ENCODE assay signal across 19 cellular contexts in the genomic region with DNA sequence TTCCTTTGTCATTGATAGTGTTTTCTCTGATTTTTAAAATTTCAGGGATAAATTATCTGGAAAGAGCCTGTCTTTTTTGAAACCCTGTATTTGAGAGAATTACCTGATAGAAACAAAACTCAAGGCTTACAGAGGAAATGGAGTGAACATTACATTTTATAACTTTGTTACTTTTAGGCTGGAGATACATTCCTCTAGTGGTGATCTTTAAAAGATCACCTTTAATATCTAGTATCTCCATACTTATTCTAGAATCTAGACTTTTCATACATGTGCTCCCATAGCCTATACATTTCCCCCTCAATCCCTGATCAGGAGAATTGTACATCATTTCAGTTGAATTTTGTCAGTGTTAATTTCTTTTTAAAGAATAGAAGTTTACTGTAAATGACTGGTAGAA. TPM values are rescaled to one million over a fixed set of nuclear protein-coding genes. Genes with fewer than 3 reads are reported as not detected.
DNase-seq lines count a peak whose midpoint lies in the region; ATAC-seq, FAIRE-seq and TF ChIP-seq lines count a peak whose summit lies in the region.
"Had no signal": no experiment of that assay in that cellular context is flagged by ENCODE, and none has a peak within 500 bp of the region (broad histone marks: within the 10 kb centered on the region; RNA-seq: fewer than 3 reads in every experiment).

No MANE protein-coding gene starts in this region.

- no peaks in the 10 kb centered on the region for H4K20me1 ChIP-seq in astrocyte (ENCODE audit: insufficient read depth, low read length)

- no peaks in the 10 kb centered on the region for H3K27me3 ChIP-seq in astrocyte (ENCODE audit: insufficient read depth, low read length)
- no peaks in the 10 kb centered on the region for H3K27me3 ChIP-seq in foreskin keratinocyte
- H3K27me3 ChIP-seq in stomach: no peaks in the 10 kb centered on the region
- no peaks in the 10 kb centered on the region for H3K27me3 ChIP-seq in ovary
- H3K27me3 ChIP-seq: BE2C had no signal

- DNase-seq in H54 (ENCODE audit: insufficient read length, low spot score) (no peak), astrocyte (ENCODE audit: low read depth) (no peak), foreskin keratinocyte (no peak), stomach (no peak), NCI-H1105 treated with DMSO at 0.1 percent for 48 hours (lab: John Stamatoyannopoulos, UW) (no peak), ovary (no peak)
- DNase-seq: activated CD4-positive, alpha-beta memory T cell treated with anti-CD3 and anti-CD28 coated beads for 36 hours; activated naive CD4-positive, alpha-beta T cell treated with anti-CD3 and anti-CD28 coated beads for 36 hours; activated T-cell treated with anti-CD3 and anti-CD28 coated beads, Interleukin-2, amount 50 U/mL, for 24 hours; anterior cingulate cortex; BE2C; endodermal cell; foreskin fibroblast; H9; NCI-H774; stimulated activated CD4-positive, alpha-beta T cell treated with anti-CD3 and anti-CD28 coated beads, Interleukin-15, amount 100 ng/mL, for 24 hours had no signal

- H3K27me3 Mint-ChIP-seq in astrocyte (ENCODE audit: low read depth, unreplicated experiment): no peaks in the 10 kb centered on the region
- H3K27me3 Mint-ChIP-seq: activated T-cell treated with anti-CD3 and anti-CD28 coated beads, Interleukin-2, amount 50 U/mL, for 24 hours had no signal

- H3K4me3 ChIP-seq in astrocyte (ENCODE audit: insufficient read depth, low read depth, low read length) (no peak overlapping the region), stomach (no peak overlapping the region), ovary (no peak overlapping the region)
- H3K4me3 ChIP-seq: thoracic aorta had no signal

- peaks cover 83% of the 10 kb centered on the region for H3K79me2 ChIP-seq in astrocyte (ENCODE audit: insufficient read depth, low read length)

- no peak for TF ChIP-seq EP300 in stomach (IDR thresholded peaks at IDR 0.05)
- no peak for TF ChIP-seq EP300 in ovary (IDR thresholded peaks at IDR 0.05)

- no peak overlapping the region for H3K4me3 Mint-ChIP-seq in astrocyte (ENCODE audit: unreplicated experiment)
- H3K4me3 Mint-ChIP-seq: activated CD4-positive, alpha-beta memory T cell treated with anti-CD3 and anti-CD28 coated beads for 36 hours; activated naive CD4-positive, alpha-beta T cell treated with anti-CD3 and anti-CD28 coated beads for 36 hours; activated T-cell treated with anti-CD3 and anti-CD28 coated beads, Interleukin-2, amount 50 U/mL, for 24 hours; endodermal cell; H9; WTC11 had no signal

- H3K27ac Mint-ChIP-seq in astrocyte (ENCODE audit: unreplicated experiment): peak overlapping the region; percentile 97
- H3K27ac Mint-ChIP-seq: activated CD4-positive, alpha-beta memory T cell treated with anti-CD3 and anti-CD28 coated beads for 36 hours; activated naive CD4-positive, alpha-beta T cell treated with anti-CD3 and anti-CD28 coated beads for 36 hours; activated T-cell treated with anti-CD3 and anti-CD28 coated beads, Interleukin-2, amount 50 U/mL, for 24 hours; endodermal cell; H9; WTC11 had no signal

- peak overlapping the region; percentile 44 for H3K4me2 ChIP-seq in astrocyte (ENCODE audit: low read length)

- no peaks in the 10 kb centered on the region for H3K9me3 Mint-ChIP-seq in astrocyte (ENCODE audit: unreplicated experiment)
- H3K9me3 Mint-ChIP-seq: activated naive CD4-positive, alpha-beta T cell treated with anti-CD3 and anti-CD28 coated beads for 36 hours; endodermal cell; H9 had no signal

- intact Hi-C loops in stomach (cut with DNase I; ENCODE audit: low total_unique reads) (no loop called here), ovary (cut with DNase I) (no loop called here)

- FAIRE-seq in H54 (lab: Jason Lieb, UNC): peak; percentile 68
- no peak for FAIRE-seq in astrocyte (lab: Jason Lieb, UNC)

- H3K9ac ChIP-seq in astrocyte (ENCODE audit: low read length): peak overlapping the region; percentile 27

- no peaks in the 10 kb centered on the region for H3K9me3 ChIP-seq in astrocyte (ENCODE audit: insufficient read depth, low read depth, low read length)
- H3K9me3 ChIP-seq in stomach: no peaks in the 10 kb centered on the region
- no peaks in the 10 kb centered on the region for H3K9me3 ChIP-seq in ovary
- H3K9me3 ChIP-seq: BE2C, thoracic aorta had no signal

- H3K36me3 ChIP-seq in astrocyte (ENCODE audit: insufficient read depth, low read length) (no peaks in the 10 kb centered on the region), stomach (no peaks in the 10 kb centered on the region), ovary (no peaks in the 10 kb centered on the region)
- H3K36me3 ChIP-seq: BE2C, thoracic aorta had no signal

- no peak for ATAC-seq in foreskin keratinocyte
- no peak for ATAC-seq in GM18861 (IDR thresholded peaks at IDR 0.05; ENCODE audit: unreplicated experiment)
- ATAC-seq: WTC11 had no signal

- H3K4me1 ChIP-seq in astrocyte (ENCODE audit: insufficient read depth, low read length) (peaks cover 17% of the 10 kb centered on the region), foreskin keratinocyte (peaks cover 55% of the 10 kb centered on the region), stomach (peaks cover 0 to 38% (median 20%) of the 10 kb centered on the region in 4 donors), ovary (ENCODE audit: insufficient read depth) (no peaks in the 10 kb centered on the region)
- H3K4me1 ChIP-seq: BE2C had no signal

- peaks cover 34% of the 10 kb centered on the region for H3K4me1 Mint-ChIP-seq in astrocyte (ENCODE audit: low read depth, unreplicated experiment)
- H3K4me1 Mint-ChIP-seq: endodermal cell had no signal

- peaks cover 2% of the 10 kb centered on the region for H3K36me3 Mint-ChIP-seq in astrocyte (ENCODE audit: low read depth, unreplicated experiment)
- H3K36me3 Mint-ChIP-seq: activated CD4-positive, alpha-beta memory T cell treated with anti-CD3 and anti-CD28 coated beads for 36 hours had no signal

- TF ChIP-seq CTCF in astrocyte (IDR thresholded peaks at IDR 0.05; ENCODE audit: insufficient read depth, low read depth, low read length) (no peak), foreskin keratinocyte (conservative IDR thresholded peaks at IDR 0.05) (peak; percentile 34), stomach (IDR thresholded peaks at IDR 0.05) (no peak), ovary (IDR thresholded peaks at IDR 0.05) (no peak)

- TF ChIP-seq POLR2A in H54 (IDR thresholded peaks at IDR 0.05; ENCODE audit: low read depth, low read length) (no peak), stomach (IDR thresholded peaks at IDR 0.05) (no peak), ovary (IDR thresholded peaks at IDR 0.05) (no peak)

- H2AFZ ChIP-seq in astrocyte (ENCODE audit: low read depth, low read length): no peak overlapping the region

- H3K27ac ChIP-seq in astrocyte (ENCODE audit: low read depth, low read length) (peak overlapping the region; percentile 83), foreskin keratinocyte (peak overlapping the region; percentile 90), stomach (peak overlapping the region in 3 of 5 donors; percentile 38 to 60 (median 50)), ovary (no peak overlapping the region)
- H3K27ac ChIP-seq: thoracic aorta had no signal

RNA-seq across cellular contexts. Expression of a gene that starts 33.6 kb away (rescaled TPM):
- total RNA-seq in astrocyte: 44.2 and 45.3 TPM in 2 replicates
- total RNA-seq in foreskin keratinocyte: 32.8 and 40.4 TPM in 2 replicates
- polyA plus RNA-seq in foreskin keratinocyte: 4.5 and 4.9 TPM in 2 replicates
- 10 to 100 TPM in 4 of 5 donors, 1 to 10 TPM in 1; 9.9 to 47.5 (median 23.1) TPM for total RNA-seq in stomach
- polyA plus RNA-seq in stomach: 1 to 10 TPM; 1.2 to 2.9 (median 2.0) TPM
- total RNA-seq in ovary: 10 to 100 TPM in 5 of 7 donors, 1 to 10 TPM in 2; 7.5 to 20.5 (median 11.5) TPM
- polyA plus RNA-seq in ovary: 10 to 100 TPM in 1 of 2 donors, 1 to 10 TPM in 1; 4.2 to 15.5 TPM
- total RNA-seq: activated CD4-positive, alpha-beta memory T cell treated with anti-CD3 and anti-CD28 coated beads for 36 hours; activated naive CD4-positive, alpha-beta T cell treated with anti-CD3 and anti-CD28 coated beads for 36 hours had no signal

Comparison
In these comparisons a context has a peak if more than half of its experiments do, and no peak if none do; other contexts are left out.
1. H3K27ac ChIP-seq: peak in astrocyte (single experiment), foreskin keratinocyte (single experiment) and stomach (3 of 5); none in ovary (0 of 2).